In the genomic region with DNA sequence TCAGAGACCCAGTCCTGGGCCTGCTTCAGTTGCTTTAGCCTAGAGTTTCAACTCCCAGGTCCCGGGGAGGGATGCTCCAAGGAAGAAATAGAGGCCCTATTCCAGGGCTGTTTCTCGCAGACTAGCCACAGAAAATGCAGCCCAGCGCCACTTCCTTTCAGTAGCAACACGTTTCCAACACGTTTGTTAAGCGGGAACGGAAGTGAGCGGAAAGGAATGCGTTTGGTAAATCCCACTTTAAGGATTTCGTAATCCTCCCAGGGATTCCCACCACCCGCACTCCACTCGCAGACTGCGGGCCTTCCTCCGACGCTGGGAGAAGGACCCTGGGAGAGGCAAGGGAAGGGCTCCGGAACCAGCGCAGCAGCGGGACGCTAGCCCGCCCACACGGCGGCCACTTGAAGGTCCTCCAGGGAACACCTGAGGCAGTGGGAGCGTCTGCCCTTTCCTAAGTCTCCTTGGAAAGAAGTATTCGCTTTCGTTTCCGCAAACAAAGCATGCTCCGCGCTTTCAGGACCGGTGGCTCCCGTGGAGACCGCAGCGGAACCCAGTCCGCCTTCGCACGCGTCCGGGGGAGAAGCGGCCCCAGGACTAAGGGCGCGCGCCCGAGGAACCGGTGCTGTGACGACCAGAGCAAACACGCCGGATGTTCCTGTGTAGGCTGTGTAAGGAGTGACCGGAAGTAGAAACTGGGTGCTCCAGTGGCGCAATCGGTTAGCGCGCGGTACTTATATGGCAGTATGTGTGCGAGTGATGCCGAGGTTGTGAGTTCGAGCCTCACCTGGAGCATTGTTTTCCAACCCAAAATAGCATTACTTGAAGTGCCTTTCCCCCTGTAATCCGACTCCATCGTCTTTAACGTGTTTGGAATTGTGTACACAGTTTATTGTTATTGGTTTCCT, we compare ENCODE assay signal across 1 cellular context.
A peak's percentile ranks its signal among the peaks of the same experiment; 100 is the strongest.
TF ChIP-seq lines count a peak whose summit lies in the region.

No MANE protein-coding gene starts in this region.

TF ChIP-seq in K562, 482 proteins besides CTCF, POLR2A, EP300 and RAD21 (continued from another document and continues in another):
- TF ChIP-seq, protein P1, sequence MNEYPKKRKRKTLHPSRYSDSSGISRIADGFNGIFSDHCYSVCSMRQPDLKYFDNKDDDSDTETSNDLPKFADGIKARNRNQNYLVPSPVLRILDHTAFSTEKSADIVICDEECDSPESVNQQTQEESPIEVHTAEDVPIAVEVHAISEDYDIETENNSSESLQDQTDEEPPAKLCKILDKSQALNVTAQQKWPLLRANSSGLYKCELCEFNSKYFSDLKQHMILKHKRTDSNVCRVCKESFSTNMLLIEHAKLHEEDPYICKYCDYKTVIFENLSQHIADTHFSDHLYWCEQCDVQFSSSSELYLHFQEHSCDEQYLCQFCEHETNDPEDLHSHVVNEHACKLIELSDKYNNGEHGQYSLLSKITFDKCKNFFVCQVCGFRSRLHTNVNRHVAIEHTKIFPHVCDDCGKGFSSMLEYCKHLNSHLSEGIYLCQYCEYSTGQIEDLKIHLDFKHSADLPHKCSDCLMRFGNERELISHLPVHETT (CRISPR knock-in tag; conservative IDR thresholded peaks at IDR 0.05 in 1 of 2, IDR thresholded peaks at IDR 0.05 in 1 of 2) = peak in 1 of 2 experiments; percentile 77; a peak in 2 of 4 replicates
- peak; percentile 34 for TF ChIP-seq BRF1 (IDR thresholded peaks at IDR 0.05; ENCODE audit: borderline replicate concordance, extremely low read depth, insufficient read length)
- TF ChIP-seq MCM7 (IDR thresholded peaks at IDR 0.05) = no peak
- TF ChIP-seq POLR2AphosphoS5 (IDR thresholded peaks at IDR 0.05; ENCODE audit: control insufficient read depth, insufficient read depth, low read depth, low read length) = peak; percentile 94
- no peak; the same call in 1 of the 2 replicates for TF ChIP-seq ZSCAN29 (IDR thresholded peaks at IDR 0.05)
- TF ChIP-seq TARDBP (IDR thresholded peaks at IDR 0.05) = peak; percentile 92
- TF ChIP-seq, protein P2, sequence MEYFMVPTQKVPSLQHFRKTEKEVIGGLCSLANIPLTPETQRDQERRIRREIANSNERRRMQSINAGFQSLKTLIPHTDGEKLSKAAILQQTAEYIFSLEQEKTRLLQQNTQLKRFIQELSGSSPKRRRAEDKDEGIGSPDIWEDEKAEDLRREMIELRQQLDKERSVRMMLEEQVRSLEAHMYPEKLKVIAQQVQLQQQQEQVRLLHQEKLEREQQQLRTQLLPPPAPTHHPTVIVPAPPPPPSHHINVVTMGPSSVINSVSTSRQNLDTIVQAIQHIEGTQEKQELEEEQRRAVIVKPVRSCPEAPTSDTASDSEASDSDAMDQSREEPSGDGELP (CRISPR knock-in tag; IDR thresholded peaks at IDR 0.05; ENCODE audit: borderline replicate concordance) = peak; percentile 86
- TF ChIP-seq, protein P3, sequence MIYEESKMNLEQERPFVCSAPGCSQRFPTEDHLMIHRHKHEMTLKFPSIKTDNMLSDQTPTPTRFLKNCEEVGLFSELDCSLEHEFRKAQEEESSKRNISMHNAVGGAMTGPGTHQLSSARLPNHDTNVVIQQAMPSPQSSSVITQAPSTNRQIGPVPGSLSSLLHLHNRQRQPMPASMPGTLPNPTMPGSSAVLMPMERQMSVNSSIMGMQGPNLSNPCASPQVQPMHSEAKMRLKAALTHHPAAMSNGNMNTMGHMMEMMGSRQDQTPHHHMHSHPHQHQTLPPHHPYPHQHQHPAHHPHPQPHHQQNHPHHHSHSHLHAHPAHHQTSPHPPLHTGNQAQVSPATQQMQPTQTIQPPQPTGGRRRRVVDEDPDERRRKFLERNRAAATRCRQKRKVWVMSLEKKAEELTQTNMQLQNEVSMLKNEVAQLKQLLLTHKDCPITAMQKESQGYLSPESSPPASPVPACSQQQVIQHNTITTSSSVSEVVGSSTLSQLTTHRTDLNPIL (CRISPR knock-in tag; IDR thresholded peaks at IDR 0.05) = no peak
- peak; percentile 79 to 92 for TF ChIP-seq MAZ (CRISPR knock-in tag; conservative IDR thresholded peaks at IDR 0.05 in 1 of 2, IDR thresholded peaks at IDR 0.05 in 1 of 2)
- no peak for TF ChIP-seq ZNF408 (CRISPR knock-in tag; IDR thresholded peaks at IDR 0.05; ENCODE audit: low read depth)
- TF ChIP-seq, protein P4, sequence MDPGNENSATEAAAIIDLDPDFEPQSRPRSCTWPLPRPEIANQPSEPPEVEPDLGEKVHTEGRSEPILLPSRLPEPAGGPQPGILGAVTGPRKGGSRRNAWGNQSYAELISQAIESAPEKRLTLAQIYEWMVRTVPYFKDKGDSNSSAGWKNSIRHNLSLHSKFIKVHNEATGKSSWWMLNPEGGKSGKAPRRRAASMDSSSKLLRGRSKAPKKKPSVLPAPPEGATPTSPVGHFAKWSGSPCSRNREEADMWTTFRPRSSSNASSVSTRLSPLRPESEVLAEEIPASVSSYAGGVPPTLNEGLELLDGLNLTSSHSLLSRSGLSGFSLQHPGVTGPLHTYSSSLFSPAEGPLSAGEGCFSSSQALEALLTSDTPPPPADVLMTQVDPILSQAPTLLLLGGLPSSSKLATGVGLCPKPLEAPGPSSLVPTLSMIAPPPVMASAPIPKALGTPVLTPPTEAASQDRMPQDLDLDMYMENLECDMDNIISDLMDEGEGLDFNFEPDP (CRISPR knock-in tag; IDR thresholded peaks at IDR 0.05) = 0 out of 2 replicates have a peak, but pooled peaks have one; percentile 45
- TF ChIP-seq, protein P5, sequence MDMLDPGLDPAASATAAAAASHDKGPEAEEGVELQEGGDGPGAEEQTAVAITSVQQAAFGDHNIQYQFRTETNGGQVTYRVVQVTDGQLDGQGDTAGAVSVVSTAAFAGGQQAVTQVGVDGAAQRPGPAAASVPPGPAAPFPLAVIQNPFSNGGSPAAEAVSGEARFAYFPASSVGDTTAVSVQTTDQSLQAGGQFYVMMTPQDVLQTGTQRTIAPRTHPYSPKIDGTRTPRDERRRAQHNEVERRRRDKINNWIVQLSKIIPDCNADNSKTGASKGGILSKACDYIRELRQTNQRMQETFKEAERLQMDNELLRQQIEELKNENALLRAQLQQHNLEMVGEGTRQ (CRISPR knock-in tag; IDR thresholded peaks at IDR 0.05) = no peak
- peak; percentile 71 for TF ChIP-seq HDAC3 (IDR thresholded peaks at IDR 0.05; ENCODE audit: borderline replicate concordance, partially characterized antibody)
- peak in 1 of 2 experiments; percentile 60; a peak in 2 of 4 replicates for TF ChIP-seq CSDE1 (IDR thresholded peaks at IDR 0.05)
- TF ChIP-seq PML (IDR thresholded peaks at IDR 0.05; ENCODE audit: low read length) = peak; percentile 90
- peak; percentile 77 for TF ChIP-seq SP1 (CRISPR knock-in tag; IDR thresholded peaks at IDR 0.05)
- TF ChIP-seq HMG20A (CRISPR knock-in tag; conservative IDR thresholded peaks at IDR 0.05) = no peak
- TF ChIP-seq KDM4B (IDR thresholded peaks at IDR 0.05; ENCODE audit: borderline replicate concordance in 2 of 2, low read depth in 1 of 2) = no peak; a peak in 1 of 4 replicates
- TF ChIP-seq SLC30A9 (CRISPR knock-in tag; IDR thresholded peaks at IDR 0.05) = no peak
- TF ChIP-seq, protein P6, sequence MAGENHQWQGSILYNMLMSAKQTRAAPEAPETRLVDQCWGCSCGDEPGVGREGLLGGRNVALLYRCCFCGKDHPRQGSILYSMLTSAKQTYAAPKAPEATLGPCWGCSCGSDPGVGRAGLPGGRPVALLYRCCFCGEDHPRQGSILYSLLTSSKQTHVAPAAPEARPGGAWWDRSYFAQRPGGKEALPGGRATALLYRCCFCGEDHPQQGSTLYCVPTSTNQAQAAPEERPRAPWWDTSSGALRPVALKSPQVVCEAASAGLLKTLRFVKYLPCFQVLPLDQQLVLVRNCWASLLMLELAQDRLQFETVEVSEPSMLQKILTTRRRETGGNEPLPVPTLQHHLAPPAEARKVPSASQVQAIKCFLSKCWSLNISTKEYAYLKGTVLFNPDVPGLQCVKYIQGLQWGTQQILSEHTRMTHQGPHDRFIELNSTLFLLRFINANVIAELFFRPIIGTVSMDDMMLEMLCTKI (IDR thresholded peaks at IDR 0.05; ENCODE audit: partially characterized antibody) = no peak
- peak; percentile 95 for TF ChIP-seq ERF (CRISPR knock-in tag; IDR thresholded peaks at IDR 0.05)
- TF ChIP-seq, protein P7, sequence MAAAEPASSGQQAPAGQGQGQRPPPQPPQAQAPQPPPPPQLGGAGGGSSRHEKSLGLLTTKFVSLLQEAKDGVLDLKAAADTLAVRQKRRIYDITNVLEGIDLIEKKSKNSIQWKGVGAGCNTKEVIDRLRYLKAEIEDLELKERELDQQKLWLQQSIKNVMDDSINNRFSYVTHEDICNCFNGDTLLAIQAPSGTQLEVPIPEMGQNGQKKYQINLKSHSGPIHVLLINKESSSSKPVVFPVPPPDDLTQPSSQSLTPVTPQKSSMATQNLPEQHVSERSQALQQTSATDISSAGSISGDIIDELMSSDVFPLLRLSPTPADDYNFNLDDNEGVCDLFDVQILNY (CRISPR knock-in tag; IDR thresholded peaks at IDR 0.05) = peak; percentile 88; the same call in 1 of the 2 replicates
- TF ChIP-seq RB1 (IDR thresholded peaks at IDR 0.05; ENCODE audit: low read depth) = peak; percentile 77
- TF ChIP-seq, protein P8, sequence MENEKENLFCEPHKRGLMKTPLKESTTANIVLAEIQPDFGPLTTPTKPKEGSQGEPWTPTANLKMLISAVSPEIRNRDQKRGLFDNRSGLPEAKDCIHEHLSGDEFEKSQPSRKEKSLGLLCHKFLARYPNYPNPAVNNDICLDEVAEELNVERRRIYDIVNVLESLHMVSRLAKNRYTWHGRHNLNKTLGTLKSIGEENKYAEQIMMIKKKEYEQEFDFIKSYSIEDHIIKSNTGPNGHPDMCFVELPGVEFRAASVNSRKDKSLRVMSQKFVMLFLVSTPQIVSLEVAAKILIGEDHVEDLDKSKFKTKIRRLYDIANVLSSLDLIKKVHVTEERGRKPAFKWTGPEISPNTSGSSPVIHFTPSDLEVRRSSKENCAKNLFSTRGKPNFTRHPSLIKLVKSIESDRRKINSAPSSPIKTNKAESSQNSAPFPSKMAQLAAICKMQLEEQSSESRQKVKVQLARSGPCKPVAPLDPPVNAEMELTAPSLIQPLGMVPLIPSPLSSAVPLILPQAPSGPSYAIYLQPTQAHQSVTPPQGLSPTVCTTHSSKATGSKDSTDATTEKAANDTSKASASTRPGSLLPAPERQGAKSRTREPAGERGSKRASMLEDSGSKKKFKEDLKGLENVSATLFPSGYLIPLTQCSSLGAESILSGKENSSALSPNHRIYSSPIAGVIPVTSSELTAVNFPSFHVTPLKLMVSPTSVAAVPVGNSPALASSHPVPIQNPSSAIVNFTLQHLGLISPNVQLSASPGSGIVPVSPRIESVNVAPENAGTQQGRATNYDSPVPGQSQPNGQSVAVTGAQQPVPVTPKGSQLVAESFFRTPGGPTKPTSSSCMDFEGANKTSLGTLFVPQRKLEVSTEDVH (IDR thresholded peaks at IDR 0.05; ENCODE audit: low read depth, partially characterized antibody) = peak; percentile 85
- peak; percentile 83; the same call in 1 of the 2 replicates for TF ChIP-seq ZBTB17 (CRISPR knock-in tag; IDR thresholded peaks at IDR 0.05)
- no peak for TF ChIP-seq KHSRP (IDR thresholded peaks at IDR 0.05)
- peak; percentile 97 for TF ChIP-seq GABPB1 (CRISPR knock-in tag; IDR thresholded peaks at IDR 0.05)
- TF ChIP-seq JUN (IDR thresholded peaks at IDR 0.05; ENCODE audit: borderline replicate concordance, low read depth, low read length) = peak; percentile 35; the same call in 1 of the 2 replicates
- TF ChIP-seq JUN (CRISPR knock-in tag; IDR thresholded peaks at IDR 0.05; ENCODE audit: borderline replicate concordance) = no peak
- TF ChIP-seq KLF10 (CRISPR knock-in tag; IDR thresholded peaks at IDR 0.05) = no peak
- peak; percentile 99 for TF ChIP-seq ETV1 (tag; conservative IDR thresholded peaks at IDR 0.05; ENCODE audit: low read depth)
- TF ChIP-seq ZKSCAN8 (CRISPR knock-in tag; IDR thresholded peaks at IDR 0.05) = no peak
- TF ChIP-seq TOE1 (IDR thresholded peaks at IDR 0.05; ENCODE audit: borderline replicate concordance) = peak; percentile 73
- TF ChIP-seq TOE1 (CRISPR knock-in tag; IDR thresholded peaks at IDR 0.05; ENCODE audit: borderline replicate concordance, low read depth) = 0 out of 2 replicates have a peak, but pooled peaks have one; percentile 53
- peak; percentile 86 for TF ChIP-seq TRIM28 (IDR thresholded peaks at IDR 0.05)
- TF ChIP-seq, protein P9, sequence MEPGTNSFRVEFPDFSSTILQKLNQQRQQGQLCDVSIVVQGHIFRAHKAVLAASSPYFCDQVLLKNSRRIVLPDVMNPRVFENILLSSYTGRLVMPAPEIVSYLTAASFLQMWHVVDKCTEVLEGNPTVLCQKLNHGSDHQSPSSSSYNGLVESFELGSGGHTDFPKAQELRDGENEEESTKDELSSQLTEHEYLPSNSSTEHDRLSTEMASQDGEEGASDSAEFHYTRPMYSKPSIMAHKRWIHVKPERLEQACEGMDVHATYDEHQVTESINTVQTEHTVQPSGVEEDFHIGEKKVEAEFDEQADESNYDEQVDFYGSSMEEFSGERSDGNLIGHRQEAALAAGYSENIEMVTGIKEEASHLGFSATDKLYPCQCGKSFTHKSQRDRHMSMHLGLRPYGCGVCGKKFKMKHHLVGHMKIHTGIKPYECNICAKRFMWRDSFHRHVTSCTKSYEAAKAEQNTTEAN (CRISPR knock-in tag; IDR thresholded peaks at IDR 0.05) = no peak
- TF ChIP-seq, protein P10, sequence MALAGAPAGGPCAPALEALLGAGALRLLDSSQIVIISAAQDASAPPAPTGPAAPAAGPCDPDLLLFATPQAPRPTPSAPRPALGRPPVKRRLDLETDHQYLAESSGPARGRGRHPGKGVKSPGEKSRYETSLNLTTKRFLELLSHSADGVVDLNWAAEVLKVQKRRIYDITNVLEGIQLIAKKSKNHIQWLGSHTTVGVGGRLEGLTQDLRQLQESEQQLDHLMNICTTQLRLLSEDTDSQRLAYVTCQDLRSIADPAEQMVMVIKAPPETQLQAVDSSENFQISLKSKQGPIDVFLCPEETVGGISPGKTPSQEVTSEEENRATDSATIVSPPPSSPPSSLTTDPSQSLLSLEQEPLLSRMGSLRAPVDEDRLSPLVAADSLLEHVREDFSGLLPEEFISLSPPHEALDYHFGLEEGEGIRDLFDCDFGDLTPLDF (CRISPR knock-in tag; IDR thresholded peaks at IDR 0.05) = no peak
- TF ChIP-seq ZNF75A (CRISPR knock-in tag; IDR thresholded peaks at IDR 0.05) = peak; percentile 30; the same call in 1 of the 2 replicates
- TF ChIP-seq, protein P11, sequence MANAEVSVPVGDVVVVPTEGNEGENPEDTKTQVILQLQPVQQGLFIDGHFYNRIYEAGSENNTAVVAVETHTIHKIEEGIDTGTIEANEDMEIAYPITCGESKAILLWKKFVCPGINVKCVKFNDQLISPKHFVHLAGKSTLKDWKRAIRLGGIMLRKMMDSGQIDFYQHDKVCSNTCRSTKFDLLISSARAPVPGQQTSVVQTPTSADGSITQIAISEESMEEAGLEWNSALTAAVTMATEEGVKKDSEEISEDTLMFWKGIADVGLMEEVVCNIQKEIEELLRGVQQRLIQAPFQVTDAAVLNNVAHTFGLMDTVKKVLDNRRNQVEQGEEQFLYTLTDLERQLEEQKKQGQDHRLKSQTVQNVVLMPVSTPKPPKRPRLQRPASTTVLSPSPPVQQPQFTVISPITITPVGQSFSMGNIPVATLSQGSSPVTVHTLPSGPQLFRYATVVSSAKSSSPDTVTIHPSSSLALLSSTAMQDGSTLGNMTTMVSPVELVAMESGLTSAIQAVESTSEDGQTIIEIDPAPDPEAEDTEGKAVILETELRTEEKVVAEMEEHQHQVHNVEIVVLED (CRISPR knock-in tag; IDR thresholded peaks at IDR 0.05) = no peak
- no peak; the same call in 1 of the 2 replicates for TF ChIP-seq ZNF586 (CRISPR knock-in tag; conservative IDR thresholded peaks at IDR 0.05)
- no peak; the same call in 1 of the 2 replicates for TF ChIP-seq SIN3B (IDR thresholded peaks at IDR 0.05; ENCODE audit: low read depth)
- no peak for TF ChIP-seq RBM14 (IDR thresholded peaks at IDR 0.05; ENCODE audit: borderline replicate concordance, insufficient read depth, low read depth, low read length)
- no peak for TF ChIP-seq ZNF589 (CRISPR knock-in tag; IDR thresholded peaks at IDR 0.05; ENCODE audit: low read depth)
- no peak for TF ChIP-seq HMG20B (CRISPR knock-in tag; IDR thresholded peaks at IDR 0.05)
- no peak for TF ChIP-seq ZNF778 (CRISPR knock-in tag; IDR thresholded peaks at IDR 0.05)
- TF ChIP-seq FOXJ3 (CRISPR knock-in tag; IDR thresholded peaks at IDR 0.05) = peak; percentile 70; the same call in 1 of the 2 replicates
